ENCODE assay signal across 1 cellular context in genomic region chr6:31652925-31653724, GRCh38.
TF ChIP-seq lines count a peak whose summit lies in the region.

No MANE protein-coding gene starts in this region.

TF ChIP-seq in K562, 482 proteins besides CTCF, POLR2A, EP300 and RAD21 (continued from another document and continues in another):
- TF ChIP-seq E4F1 (CRISPR knock-in tag; IDR thresholded peaks at IDR 0.05; ENCODE audit: borderline replicate concordance) (no peak), ZFP1 (CRISPR knock-in tag; IDR thresholded peaks at IDR 0.05) (no peak), ZNF274 (IDR thresholded peaks at IDR 0.05; ENCODE audit: borderline replicate concordance, low read depth, low read length) (no peak), SP1 (CRISPR knock-in tag; IDR thresholded peaks at IDR 0.05) (no peak; the same call in 1 of the 2 replicates), ARID1B (IDR thresholded peaks at IDR 0.05) (no peak), KDM1A (IDR thresholded peaks at IDR 0.05) (no peak), GTF3C2 (IDR thresholded peaks at IDR 0.05; ENCODE audit: borderline replicate concordance, extremely low read depth, insufficient read length) (no peak), PHTF2 (CRISPR knock-in tag; IDR thresholded peaks at IDR 0.05) (no peak), RBM39 (optimal IDR thresholded peaks at IDR 0.05; ENCODE audit: low read depth, low read length) (peak; percentile 95), DNMT1 (IDR thresholded peaks at IDR 0.05) (no peak; the same call in none of the 2 replicates), HMG20A (CRISPR knock-in tag; conservative IDR thresholded peaks at IDR 0.05) (no peak), PHB2 (IDR thresholded peaks at IDR 0.05; ENCODE audit: low read depth) (peak; percentile 60; the same call in 1 of the 2 replicates), NR2C2 (CRISPR knock-in tag; IDR thresholded peaks at IDR 0.05) (peak; percentile 42; the same call in 1 of the 2 replicates), NR2C2 (tag; IDR thresholded peaks at IDR 0.05) (peak; percentile 98), ZBTB11 (CRISPR knock-in tag; IDR thresholded peaks at IDR 0.05) (no peak), RFX7 (CRISPR knock-in tag; IDR thresholded peaks at IDR 0.05) (no peak), NCOA6 (IDR thresholded peaks at IDR 0.05) (no peak), ZNF282 (CRISPR knock-in tag; IDR thresholded peaks at IDR 0.05) (no peak), KLF13 (tag; IDR thresholded peaks at IDR 0.05; ENCODE audit: borderline replicate concordance, low read depth) (peak; percentile 60), SLC30A9 (CRISPR knock-in tag; IDR thresholded peaks at IDR 0.05) (no peak), THAP12 (CRISPR knock-in tag; IDR thresholded peaks at IDR 0.05) (no peak), ZNF217 (CRISPR knock-in tag; IDR thresholded peaks at IDR 0.05) (no peak), ZNF764 (CRISPR knock-in tag; IDR thresholded peaks at IDR 0.05; ENCODE audit: low read depth) (no peak)
- TF ChIP-seq, protein P1, sequence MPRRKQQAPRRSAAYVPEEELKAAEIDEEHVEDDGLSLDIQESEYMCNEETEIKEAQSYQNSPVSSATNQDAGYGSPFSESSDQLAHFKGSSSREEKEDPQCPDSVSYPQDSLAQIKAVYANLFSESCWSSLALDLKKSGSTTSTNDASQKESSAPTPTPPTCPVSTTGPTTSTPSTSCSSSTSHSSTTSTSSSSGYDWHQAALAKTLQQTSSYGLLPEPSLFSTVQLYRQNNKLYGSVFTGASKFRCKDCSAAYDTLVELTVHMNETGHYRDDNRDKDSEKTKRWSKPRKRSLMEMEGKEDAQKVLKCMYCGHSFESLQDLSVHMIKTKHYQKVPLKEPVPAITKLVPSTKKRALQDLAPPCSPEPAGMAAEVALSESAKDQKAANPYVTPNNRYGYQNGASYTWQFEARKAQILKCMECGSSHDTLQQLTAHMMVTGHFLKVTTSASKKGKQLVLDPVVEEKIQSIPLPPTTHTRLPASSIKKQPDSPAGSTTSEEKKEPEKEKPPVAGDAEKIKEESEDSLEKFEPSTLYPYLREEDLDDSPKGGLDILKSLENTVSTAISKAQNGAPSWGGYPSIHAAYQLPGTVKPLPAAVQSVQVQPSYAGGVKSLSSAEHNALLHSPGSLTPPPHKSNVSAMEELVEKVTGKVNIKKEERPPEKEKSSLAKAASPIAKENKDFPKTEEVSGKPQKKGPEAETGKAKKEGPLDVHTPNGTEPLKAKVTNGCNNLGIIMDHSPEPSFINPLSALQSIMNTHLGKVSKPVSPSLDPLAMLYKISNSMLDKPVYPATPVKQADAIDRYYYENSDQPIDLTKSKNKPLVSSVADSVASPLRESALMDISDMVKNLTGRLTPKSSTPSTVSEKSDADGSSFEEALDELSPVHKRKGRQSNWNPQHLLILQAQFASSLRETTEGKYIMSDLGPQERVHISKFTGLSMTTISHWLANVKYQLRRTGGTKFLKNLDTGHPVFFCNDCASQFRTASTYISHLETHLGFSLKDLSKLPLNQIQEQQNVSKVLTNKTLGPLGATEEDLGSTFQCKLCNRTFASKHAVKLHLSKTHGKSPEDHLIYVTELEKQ (CRISPR knock-in tag; IDR thresholded peaks at IDR 0.05) = no peak
- TF ChIP-seq, protein P2, sequence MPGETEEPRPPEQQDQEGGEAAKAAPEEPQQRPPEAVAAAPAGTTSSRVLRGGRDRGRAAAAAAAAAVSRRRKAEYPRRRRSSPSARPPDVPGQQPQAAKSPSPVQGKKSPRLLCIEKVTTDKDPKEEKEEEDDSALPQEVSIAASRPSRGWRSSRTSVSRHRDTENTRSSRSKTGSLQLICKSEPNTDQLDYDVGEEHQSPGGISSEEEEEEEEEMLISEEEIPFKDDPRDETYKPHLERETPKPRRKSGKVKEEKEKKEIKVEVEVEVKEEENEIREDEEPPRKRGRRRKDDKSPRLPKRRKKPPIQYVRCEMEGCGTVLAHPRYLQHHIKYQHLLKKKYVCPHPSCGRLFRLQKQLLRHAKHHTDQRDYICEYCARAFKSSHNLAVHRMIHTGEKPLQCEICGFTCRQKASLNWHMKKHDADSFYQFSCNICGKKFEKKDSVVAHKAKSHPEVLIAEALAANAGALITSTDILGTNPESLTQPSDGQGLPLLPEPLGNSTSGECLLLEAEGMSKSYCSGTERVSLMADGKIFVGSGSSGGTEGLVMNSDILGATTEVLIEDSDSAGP (CRISPR knock-in tag; IDR thresholded peaks at IDR 0.05) = no peak
- TF ChIP-seq, protein P3, sequence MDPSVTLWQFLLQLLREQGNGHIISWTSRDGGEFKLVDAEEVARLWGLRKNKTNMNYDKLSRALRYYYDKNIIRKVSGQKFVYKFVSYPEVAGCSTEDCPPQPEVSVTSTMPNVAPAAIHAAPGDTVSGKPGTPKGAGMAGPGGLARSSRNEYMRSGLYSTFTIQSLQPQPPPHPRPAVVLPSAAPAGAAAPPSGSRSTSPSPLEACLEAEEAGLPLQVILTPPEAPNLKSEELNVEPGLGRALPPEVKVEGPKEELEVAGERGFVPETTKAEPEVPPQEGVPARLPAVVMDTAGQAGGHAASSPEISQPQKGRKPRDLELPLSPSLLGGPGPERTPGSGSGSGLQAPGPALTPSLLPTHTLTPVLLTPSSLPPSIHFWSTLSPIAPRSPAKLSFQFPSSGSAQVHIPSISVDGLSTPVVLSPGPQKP (CRISPR knock-in tag; IDR thresholded peaks at IDR 0.05) = no peak
- TF ChIP-seq, protein P4, sequence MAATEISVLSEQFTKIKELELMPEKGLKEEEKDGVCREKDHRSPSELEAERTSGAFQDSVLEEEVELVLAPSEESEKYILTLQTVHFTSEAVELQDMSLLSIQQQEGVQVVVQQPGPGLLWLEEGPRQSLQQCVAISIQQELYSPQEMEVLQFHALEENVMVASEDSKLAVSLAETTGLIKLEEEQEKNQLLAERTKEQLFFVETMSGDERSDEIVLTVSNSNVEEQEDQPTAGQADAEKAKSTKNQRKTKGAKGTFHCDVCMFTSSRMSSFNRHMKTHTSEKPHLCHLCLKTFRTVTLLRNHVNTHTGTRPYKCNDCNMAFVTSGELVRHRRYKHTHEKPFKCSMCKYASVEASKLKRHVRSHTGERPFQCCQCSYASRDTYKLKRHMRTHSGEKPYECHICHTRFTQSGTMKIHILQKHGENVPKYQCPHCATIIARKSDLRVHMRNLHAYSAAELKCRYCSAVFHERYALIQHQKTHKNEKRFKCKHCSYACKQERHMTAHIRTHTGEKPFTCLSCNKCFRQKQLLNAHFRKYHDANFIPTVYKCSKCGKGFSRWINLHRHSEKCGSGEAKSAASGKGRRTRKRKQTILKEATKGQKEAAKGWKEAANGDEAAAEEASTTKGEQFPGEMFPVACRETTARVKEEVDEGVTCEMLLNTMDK (IDR thresholded peaks at IDR 0.05; ENCODE audit: borderline replicate concordance, insufficient read depth, low read depth, low read length, poor library complexity, severe bottlenecking) = no peak
- TF ChIP-seq, protein P5, sequence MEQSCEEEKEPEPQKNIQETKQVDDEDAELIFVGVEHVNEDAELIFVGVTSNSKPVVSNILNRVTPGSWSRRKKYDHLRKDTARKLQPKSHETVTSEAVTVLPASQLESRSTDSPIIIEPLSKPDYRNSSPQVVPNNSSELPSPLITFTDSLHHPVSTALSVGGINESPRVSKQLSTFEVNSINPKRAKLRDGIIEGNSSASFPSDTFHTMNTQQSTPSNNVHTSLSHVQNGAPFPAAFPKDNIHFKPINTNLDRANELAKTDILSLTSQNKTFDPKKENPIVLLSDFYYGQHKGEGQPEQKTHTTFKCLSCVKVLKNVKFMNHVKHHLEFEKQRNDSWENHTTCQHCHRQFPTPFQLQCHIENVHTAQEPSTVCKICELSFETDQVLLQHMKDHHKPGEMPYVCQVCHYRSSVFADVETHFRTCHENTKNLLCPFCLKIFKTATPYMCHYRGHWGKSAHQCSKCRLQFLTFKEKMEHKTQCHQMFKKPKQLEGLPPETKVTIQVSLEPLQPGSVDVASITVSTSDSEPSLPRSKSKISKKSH (CRISPR knock-in tag; IDR thresholded peaks at IDR 0.05) = no peak
- TF ChIP-seq, protein P6, sequence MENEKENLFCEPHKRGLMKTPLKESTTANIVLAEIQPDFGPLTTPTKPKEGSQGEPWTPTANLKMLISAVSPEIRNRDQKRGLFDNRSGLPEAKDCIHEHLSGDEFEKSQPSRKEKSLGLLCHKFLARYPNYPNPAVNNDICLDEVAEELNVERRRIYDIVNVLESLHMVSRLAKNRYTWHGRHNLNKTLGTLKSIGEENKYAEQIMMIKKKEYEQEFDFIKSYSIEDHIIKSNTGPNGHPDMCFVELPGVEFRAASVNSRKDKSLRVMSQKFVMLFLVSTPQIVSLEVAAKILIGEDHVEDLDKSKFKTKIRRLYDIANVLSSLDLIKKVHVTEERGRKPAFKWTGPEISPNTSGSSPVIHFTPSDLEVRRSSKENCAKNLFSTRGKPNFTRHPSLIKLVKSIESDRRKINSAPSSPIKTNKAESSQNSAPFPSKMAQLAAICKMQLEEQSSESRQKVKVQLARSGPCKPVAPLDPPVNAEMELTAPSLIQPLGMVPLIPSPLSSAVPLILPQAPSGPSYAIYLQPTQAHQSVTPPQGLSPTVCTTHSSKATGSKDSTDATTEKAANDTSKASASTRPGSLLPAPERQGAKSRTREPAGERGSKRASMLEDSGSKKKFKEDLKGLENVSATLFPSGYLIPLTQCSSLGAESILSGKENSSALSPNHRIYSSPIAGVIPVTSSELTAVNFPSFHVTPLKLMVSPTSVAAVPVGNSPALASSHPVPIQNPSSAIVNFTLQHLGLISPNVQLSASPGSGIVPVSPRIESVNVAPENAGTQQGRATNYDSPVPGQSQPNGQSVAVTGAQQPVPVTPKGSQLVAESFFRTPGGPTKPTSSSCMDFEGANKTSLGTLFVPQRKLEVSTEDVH (IDR thresholded peaks at IDR 0.05; ENCODE audit: low read depth, partially characterized antibody) = no peak
